8 cellular contexts compared by ENCODE assay signal in genomic region chr12:111685811-111686573, GRCh38. TPM values are rescaled to one million over a fixed set of nuclear protein-coding genes. Genes with fewer than 3 reads are reported as not detected.
DNase-seq lines count a peak whose midpoint lies in the region; ATAC-seq, FAIRE-seq and TF ChIP-seq lines count a peak whose summit lies in the region.

Gene ACAD10 (plus strand): TSS chr12:111686053. CDS start chr12:111692710, 6,657 bp downstream.
Gene BRAP (minus strand): TSS chr12:111685956. CDS start chr12:111685792, 164 bp downstream.

- peak within 1 kb of the TSS; percentile 99 for H3K27ac Mint-ChIP-seq in activated T-cell treated with anti-CD3 and anti-CD28 coated beads, Interleukin-2, amount 50 U/mL, for 72 hours

- FAIRE-seq in RCC 7860 (lab: Jason Lieb, UNC) = no peak

- H2AFZ ChIP-seq in DND-41 (ENCODE audit: low read depth, low read length) = peak within 1 kb of the TSS; percentile 81
- H2AFZ ChIP-seq in Karpas-422 (ENCODE audit: low read length) = peak within 1 kb of the TSS; percentile 23

- H3K27me3 ChIP-seq in DND-41 (ENCODE audit: insufficient read depth, low read length, poor library complexity) = no peaks in the 10 kb centered on the region
- no peaks in the 10 kb centered on the region for H3K27me3 ChIP-seq in Karpas-422 (ENCODE audit: low read length)
- no peaks in the 10 kb centered on the region for H3K27me3 ChIP-seq in esophagus muscularis mucosa
- no peaks in the 10 kb centered on the region for H3K27me3 ChIP-seq in muscle layer of duodenum (ENCODE audit: low read depth, low read length)

- intact Hi-C loops in esophagus muscularis mucosa (cut with DNase I) = loop anchor here (10.0 kb wide), 1 partner anchor 161 kb away; no protein-coding TSS in a partner anchor

- H3K4me1 Mint-ChIP-seq in activated T-cell treated with anti-CD3 and anti-CD28 coated beads, Interleukin-2, amount 50 U/mL, for 72 hours (ENCODE audit: low read depth) = peaks cover 37% of the 10 kb centered on the region

- no peaks in the 10 kb centered on the region for H3K9me2 ChIP-seq in Karpas-422 (replicated peaks; ENCODE audit: insufficient read depth, low read length)

- H3K4me3 Mint-ChIP-seq in activated T-cell treated with anti-CD3 and anti-CD28 coated beads, Interleukin-2, amount 50 U/mL, for 72 hours = peak within 1 kb of the TSS; percentile 92 to 97

- H4K20me1 ChIP-seq in DND-41 (ENCODE audit: insufficient read depth, low read length) = peaks cover 14% of the 10 kb centered on the region; the same call in 1 of the 2 replicates
- H4K20me1 ChIP-seq in Karpas-422 (ENCODE audit: insufficient read depth, low read depth, low read length) = no peaks in the 10 kb centered on the region; the same call in 1 of the 2 replicates

- H3K27me3 Mint-ChIP-seq in activated T-cell treated with anti-CD3 and anti-CD28 coated beads, Interleukin-2, amount 50 U/mL, for 72 hours (ENCODE audit: low read depth) = no peaks in the 10 kb centered on the region

- H3K4me2 ChIP-seq in DND-41 (ENCODE audit: insufficient read depth, low read length) = peak within 1 kb of the TSS; percentile 74
- H3K4me2 ChIP-seq in Karpas-422 (ENCODE audit: low read depth, low read length, poor library complexity, severe bottlenecking) = peak within 1 kb of the TSS; percentile 71

- no peaks in the 10 kb centered on the region for H3K9me3 Mint-ChIP-seq in activated T-cell treated with anti-CD3 and anti-CD28 coated beads, Interleukin-2, amount 50 U/mL, for 72 hours

- H3K79me2 ChIP-seq in DND-41 (ENCODE audit: insufficient read depth, low read length) (peaks cover 59% of the 10 kb centered on the region), Karpas-422 (ENCODE audit: low read length) (peaks cover 56% of the 10 kb centered on the region)

- TF ChIP-seq POLR2A in esophagus muscularis mucosa (IDR thresholded peaks at IDR 0.05; ENCODE audit: low read depth) = peak; percentile 16

- peak within 1 kb of the TSS; percentile 38 to 66 for H3K4me3 ChIP-seq in DND-41 (ENCODE audit: low read depth in 1 of 2, low read length in 2 of 2)
- peak within 1 kb of the TSS; percentile 81 for H3K4me3 ChIP-seq in Karpas-422 (ENCODE audit: low read length)
- peak within 1 kb of the TSS; percentile 73 to 98 (median 91) for H3K4me3 ChIP-seq in esophagus muscularis mucosa
- H3K4me3 ChIP-seq in muscle layer of duodenum (ENCODE audit: low read depth in 1 of 2, low read length in 2 of 2) = peak within 1 kb of the TSS; percentile 98 to 99

- H3K36me3 Mint-ChIP-seq in activated T-cell treated with anti-CD3 and anti-CD28 coated beads, Interleukin-2, amount 50 U/mL, for 72 hours (ENCODE audit: insufficient read depth in 2 of 2) = peaks cover 11 to 19% of the 10 kb centered on the region in 2 donors

- H3K27ac ChIP-seq in DND-41 (ENCODE audit: low read length) = peak within 1 kb of the TSS; percentile 78
- peak within 1 kb of the TSS; percentile 64 for H3K27ac ChIP-seq in Karpas-422 (ENCODE audit: low read length)
- peak within 1 kb of the TSS; percentile 80 to 91 (median 86) for H3K27ac ChIP-seq in esophagus muscularis mucosa (replicated peaks in 1 of 4)
- H3K27ac ChIP-seq in muscle layer of duodenum (ENCODE audit: low read length) = peak within 1 kb of the TSS; percentile 85

- DNase-seq in DND-41 (peak; percentile 94), Karpas-422 (peak; percentile 98), RCC 7860 (ENCODE audit: low spot score) (peak; percentile 84), esophagus muscularis mucosa (ENCODE audit: extremely low spot score) (peak; percentile 97)
- peak; percentile 96 to 97 for DNase-seq in activated T-cell treated with anti-CD3 and anti-CD28 coated beads, Interleukin-2, amount 50 U/mL, for 72 hours
- DNase-seq in stimulated activated CD8-positive, alpha-beta memory T cell treated with anti-CD3 and anti-CD28 coated beads, Interleukin-7, amount 100 ng/mL, for 24 hours (ENCODE audit: low read depth) = peak; percentile 82

- H3K36me3 ChIP-seq in DND-41 (ENCODE audit: insufficient read depth, low read length) = peaks cover 23% of the 10 kb centered on the region
- H3K36me3 ChIP-seq in Karpas-422 (ENCODE audit: insufficient read depth, low read length) = peaks cover 17% of the 10 kb centered on the region; the same call in 1 of the 2 replicates
- H3K36me3 ChIP-seq in esophagus muscularis mucosa = peaks cover 18 to 23% (median 23%) of the 10 kb centered on the region in 4 donors
- peaks cover 10 to 24% of the 10 kb centered on the region in 2 donors for H3K36me3 ChIP-seq in muscle layer of duodenum (ENCODE audit: control insufficient read depth in 1 of 2, insufficient read depth in 2 of 2, low read length in 2 of 2)

- H3K9ac ChIP-seq in DND-41 (ENCODE audit: low read depth, low read length) = peak within 1 kb of the TSS; percentile 67
- H3K9ac ChIP-seq in Karpas-422 (ENCODE audit: low read length) = peak within 1 kb of the TSS; percentile 88

- ATAC-seq in DND-41 (ENCODE audit: insufficient read depth, low read depth) (peak; percentile 91), GM21825 (IDR thresholded peaks at IDR 0.05; ENCODE audit: unreplicated experiment) (peak; percentile 81)
- peak; percentile 97 for ATAC-seq in activated T-cell treated with anti-CD3 and anti-CD28 coated beads, Interleukin-2, amount 50 U/mL, for 72 hours (replicated peaks in 1 of 2)

- 0% methylated on average over 27 of the region's 63 CpGs for WGBS in esophagus muscularis mucosa

- TF ChIP-seq CTCF in DND-41 (IDR thresholded peaks at IDR 0.05; ENCODE audit: borderline replicate concordance, extremely low read depth, low read length, poor library complexity, severe bottlenecking) = peak; percentile 35
- peak in 1 of 3 experiments; percentile 29 for TF ChIP-seq CTCF in esophagus muscularis mucosa (IDR thresholded peaks at IDR 0.05)

- H3K4me1 ChIP-seq in DND-41 (ENCODE audit: insufficient read depth, low read length) (peaks cover 32% of the 10 kb centered on the region), Karpas-422 (ENCODE audit: low read length) (peaks cover 25% of the 10 kb centered on the region), esophagus muscularis mucosa (peaks cover 25 to 38% (median 31%) of the 10 kb centered on the region in 4 donors), muscle layer of duodenum (ENCODE audit: control insufficient read depth in 1 of 2, insufficient read depth in 2 of 2, low read length in 2 of 2) (peaks cover 14 to 28% of the 10 kb centered on the region in 2 donors)

- no peak for TF ChIP-seq EP300 in esophagus muscularis mucosa (IDR thresholded peaks at IDR 0.05)

- H3K9me3 ChIP-seq in DND-41 (ENCODE audit: insufficient read depth, low read length, severe bottlenecking) = no peaks in the 10 kb centered on the region
- H3K9me3 ChIP-seq in Karpas-422 (ENCODE audit: low read length) = no peaks in the 10 kb centered on the region
- H3K9me3 ChIP-seq in esophagus muscularis mucosa = no peaks in the 10 kb centered on the region
- no peaks in the 10 kb centered on the region for H3K9me3 ChIP-seq in muscle layer of duodenum (ENCODE audit: control insufficient read depth in 1 of 2, low read length in 2 of 2)

RNA-seq across cellular contexts. Expression of gene ACAD10, which starts in this region (rescaled TPM):
- 36.9 and 38.9 TPM in 2 replicates for total RNA-seq in Karpas-422 (2014; rRNA removed; shearing (Covaris generic); ENCODE audit: low replicate concordance)
- 10 to 100 TPM; 32.4 to 34.5 TPM for total RNA-seq in activated T-cell treated with anti-CD3 and anti-CD28 coated beads, Interleukin-2, amount 50 U/mL, for 72 hours
- total RNA-seq in esophagus muscularis mucosa = 10 to 100 TPM in 3 of 4 donors, 1 to 10 TPM in 1; 8.8 to 21.6 (median 16.8) TPM

RNA-seq across cellular contexts. Expression of gene BRAP, which starts in this region (rescaled TPM):
- 14.6 and 17.6 TPM in 2 replicates for total RNA-seq in Karpas-422 (2014; rRNA removed; shearing (Covaris generic); ENCODE audit: low replicate concordance)
- total RNA-seq in activated T-cell treated with anti-CD3 and anti-CD28 coated beads, Interleukin-2, amount 50 U/mL, for 72 hours = 10 to 100 TPM; 20.2 to 32.1 TPM
- total RNA-seq in esophagus muscularis mucosa = 10 to 100 TPM; 17.4 to 23.8 (median 20.7) TPM

Comparison
In these comparisons a context has a peak if more than half of its experiments do, and no peak if none do; other contexts are left out.
1. Peak in every context shown above with its lines: DNase-seq, ATAC-seq, H3K4me3 ChIP-seq and H3K27ac ChIP-seq.